Comparison of ENCODE assay signal across 1 cellular context in the genomic region with DNA sequence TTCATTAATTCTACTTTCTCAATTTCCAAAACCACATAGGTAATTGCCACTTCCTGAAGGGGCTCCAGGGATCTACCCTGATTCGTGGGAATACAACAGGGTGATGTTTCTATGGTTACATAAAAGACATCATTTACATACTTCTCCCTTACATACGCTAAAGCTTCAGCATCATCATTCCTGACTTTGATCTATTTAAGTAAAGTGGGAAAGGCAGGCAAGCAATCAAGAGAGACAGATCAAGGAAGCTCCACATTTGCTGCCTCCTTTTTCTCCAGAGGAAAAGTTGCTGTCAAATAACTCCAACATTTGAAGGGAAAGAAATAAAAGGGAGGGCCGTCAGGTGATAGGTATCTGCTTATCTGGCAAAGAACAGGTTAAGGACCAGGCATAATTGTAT.
TF ChIP-seq lines count a peak whose summit lies in the region.

No MANE protein-coding gene starts in this region.

TF ChIP-seq in HepG2, 621 proteins besides CTCF, POLR2A, EP300 and RAD21 (continued from another document):
- TF ChIP-seq, protein P1, sequence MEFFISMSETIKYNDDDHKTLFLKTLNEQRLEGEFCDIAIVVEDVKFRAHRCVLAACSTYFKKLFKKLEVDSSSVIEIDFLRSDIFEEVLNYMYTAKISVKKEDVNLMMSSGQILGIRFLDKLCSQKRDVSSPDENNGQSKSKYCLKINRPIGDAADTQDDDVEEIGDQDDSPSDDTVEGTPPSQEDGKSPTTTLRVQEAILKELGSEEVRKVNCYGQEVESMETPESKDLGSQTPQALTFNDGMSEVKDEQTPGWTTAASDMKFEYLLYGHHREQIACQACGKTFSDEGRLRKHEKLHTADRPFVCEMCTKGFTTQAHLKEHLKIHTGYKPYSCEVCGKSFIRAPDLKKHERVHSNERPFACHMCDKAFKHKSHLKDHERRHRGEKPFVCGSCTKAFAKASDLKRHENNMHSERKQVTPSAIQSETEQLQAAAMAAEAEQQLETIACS (CRISPR knock-in tag; IDR thresholded peaks at IDR 0.05): no peak
- no peak for TF ChIP-seq ZEB1 (IDR thresholded peaks at IDR 0.05; ENCODE audit: insufficient replicate concordance, low read depth)
- TF ChIP-seq CREM (IDR thresholded peaks at IDR 0.05): no peak
- no peak for TF ChIP-seq CREM (CRISPR knock-in tag; IDR thresholded peaks at IDR 0.05)
TF ChIP-seq in HepG2: peak in this region for 0.
